In the genomic region with DNA sequence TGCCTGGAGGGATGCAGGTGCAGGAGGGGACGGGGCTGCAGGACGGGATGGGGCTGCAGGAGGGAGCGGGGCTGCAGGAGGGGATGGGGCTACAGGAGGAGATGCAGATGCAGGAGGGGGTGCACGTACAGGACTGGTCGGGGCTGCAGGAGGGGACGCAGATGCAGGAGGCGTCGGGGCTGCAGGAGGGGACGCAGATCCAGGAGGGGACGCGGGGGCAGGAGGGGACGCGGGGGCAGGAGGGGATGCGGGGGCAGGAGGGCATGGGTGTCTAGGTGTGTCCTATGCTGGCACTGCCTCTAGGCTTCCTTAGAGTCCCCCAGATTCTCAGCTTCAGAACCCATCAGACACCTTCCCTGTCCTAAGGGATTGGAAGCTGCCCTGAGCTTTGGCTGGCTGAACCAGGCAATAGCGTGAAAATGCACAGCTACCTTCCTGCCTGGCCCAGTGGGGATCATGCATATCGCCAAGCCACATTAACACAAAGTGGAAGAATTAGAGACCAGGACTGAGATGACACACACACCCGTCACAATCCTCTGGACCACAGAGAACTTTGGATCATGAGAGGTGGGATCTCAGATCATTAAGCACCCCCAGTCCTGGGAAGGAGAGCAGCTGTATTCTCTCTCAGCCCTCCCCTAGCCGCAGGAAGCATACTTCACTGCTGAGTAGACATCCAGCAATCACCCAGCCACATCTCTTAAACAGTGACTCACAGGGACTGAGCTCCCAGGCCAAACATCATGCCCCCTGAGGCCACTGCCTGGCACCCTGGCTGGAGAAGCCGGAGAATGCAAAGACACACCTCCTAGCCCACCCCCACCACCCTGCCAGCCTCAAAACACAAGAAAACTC, we compare ENCODE assay signal across 1 cellular context.
TF ChIP-seq lines count a peak whose summit lies in the region.

No MANE protein-coding gene starts in this region.

TF ChIP-seq in SK-N-SH treated with all-trans-retinoic acid at 6 μM for 48 hours, 23 proteins besides CTCF, POLR2A, EP300 and RAD21 (continued from another document):
- TF ChIP-seq, protein P1, sequence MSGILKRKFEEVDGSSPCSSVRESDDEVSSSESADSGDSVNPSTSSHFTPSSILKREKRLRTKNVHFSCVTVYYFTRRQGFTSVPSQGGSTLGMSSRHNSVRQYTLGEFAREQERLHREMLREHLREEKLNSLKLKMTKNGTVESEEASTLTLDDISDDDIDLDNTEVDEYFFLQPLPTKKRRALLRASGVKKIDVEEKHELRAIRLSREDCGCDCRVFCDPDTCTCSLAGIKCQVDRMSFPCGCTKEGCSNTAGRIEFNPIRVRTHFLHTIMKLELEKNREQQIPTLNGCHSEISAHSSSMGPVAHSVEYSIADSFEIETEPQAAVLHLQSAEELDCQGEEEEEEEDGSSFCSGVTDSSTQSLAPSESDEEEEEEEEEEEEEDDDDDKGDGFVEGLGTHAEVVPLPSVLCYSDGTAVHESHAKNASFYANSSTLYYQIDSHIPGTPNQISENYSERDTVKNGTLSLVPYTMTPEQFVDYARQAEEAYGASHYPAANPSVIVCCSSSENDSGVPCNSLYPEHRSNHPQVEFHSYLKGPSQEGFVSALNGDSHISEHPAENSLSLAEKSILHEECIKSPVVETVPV (CRISPR knock-in tag; IDR thresholded peaks at IDR 0.05), result no peak
- TF ChIP-seq ZNF8 (CRISPR knock-in tag; IDR thresholded peaks at IDR 0.05), result no peak
- no peak for TF ChIP-seq ESRRG (CRISPR knock-in tag; IDR thresholded peaks at IDR 0.05)
- TF ChIP-seq ZNF70 (CRISPR knock-in tag; IDR thresholded peaks at IDR 0.05), result no peak
- TF ChIP-seq TCF4 (CRISPR knock-in tag; IDR thresholded peaks at IDR 0.05; ENCODE audit: borderline replicate concordance), result no peak
- no peak for TF ChIP-seq PPARA (CRISPR knock-in tag; IDR thresholded peaks at IDR 0.05; ENCODE audit: borderline replicate concordance)
- no peak for TF ChIP-seq OSR1 (CRISPR knock-in tag; IDR thresholded peaks at IDR 0.05)
- no peak for TF ChIP-seq TOX (CRISPR knock-in tag; IDR thresholded peaks at IDR 0.05; ENCODE audit: borderline replicate concordance)
- TF ChIP-seq ZFP3 (CRISPR knock-in tag; IDR thresholded peaks at IDR 0.05), result no peak
- no peak for TF ChIP-seq ISL1 (CRISPR knock-in tag; IDR thresholded peaks at IDR 0.05)
- no peak for TF ChIP-seq ZFP30 (CRISPR knock-in tag; IDR thresholded peaks at IDR 0.05)
